8 cellular contexts compared by ENCODE assay signal in the genomic region with DNA sequence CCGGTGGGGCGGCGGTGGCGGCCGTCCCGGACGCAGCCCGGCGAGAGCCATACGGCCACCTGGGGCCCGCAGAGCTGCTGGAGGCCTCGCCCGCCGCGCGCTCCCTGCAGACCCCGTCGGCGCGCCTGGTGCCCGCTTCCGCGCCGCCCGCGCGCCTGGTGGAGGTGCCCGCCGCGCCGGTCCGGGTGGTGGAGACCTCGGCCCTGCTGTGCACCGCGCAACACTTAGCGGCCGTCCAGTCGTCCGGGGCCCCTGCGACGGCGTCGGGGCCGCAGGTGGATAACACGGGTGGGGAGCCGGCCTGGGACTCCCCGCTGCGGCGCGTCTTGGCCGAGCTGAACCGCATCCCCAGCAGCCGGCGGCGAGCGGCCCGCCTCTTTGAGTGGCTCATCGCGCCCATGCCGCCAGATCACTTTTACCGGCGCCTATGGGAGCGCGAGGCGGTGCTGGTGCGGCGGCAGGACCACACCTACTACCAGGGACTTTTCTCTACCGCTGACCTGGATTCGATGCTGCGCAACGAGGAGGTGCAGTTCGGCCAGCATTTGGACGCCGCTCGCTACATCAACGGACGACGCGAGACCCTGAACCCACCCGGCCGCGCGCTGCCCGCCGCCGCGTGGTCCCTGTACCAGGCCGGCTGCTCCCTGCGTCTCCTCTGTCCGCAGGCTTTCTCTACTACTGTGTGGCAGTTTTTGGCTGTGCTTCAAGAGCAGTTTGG. TPM values are rescaled to one million over a fixed set of nuclear protein-coding genes. Genes with fewer than 3 reads are reported as not detected.
DNase-seq lines count a peak whose midpoint lies in the region; ATAC-seq and TF ChIP-seq lines count a peak whose summit lies in the region.

No MANE protein-coding gene starts in this region.

- H3K27me3 Mint-ChIP-seq in activated naive CD8-positive, alpha-beta T cell = no peaks in the 10 kb centered on the region

- H3K4me3 ChIP-seq in SJSA1 (peak overlapping the region; percentile 66), left ventricle myocardium inferior (peak overlapping the region; percentile 84), retinal pigment epithelial cell (ENCODE audit: low read length) (peak overlapping the region; percentile 61)

- peaks cover 51% of the 10 kb centered on the region for H3K4me1 Mint-ChIP-seq in activated naive CD8-positive, alpha-beta T cell (ENCODE audit: low read depth)

- no peak overlapping the region for H3K27ac ChIP-seq in SJSA1
- H3K27ac ChIP-seq in left ventricle myocardium inferior (replicated peaks) = peak overlapping the region; percentile 96

- H3K4me3 Mint-ChIP-seq in activated naive CD8-positive, alpha-beta T cell = peak overlapping the region; percentile 86

- ATAC-seq in GM21447 (IDR thresholded peaks at IDR 0.05; ENCODE audit: unreplicated experiment) = peak; percentile 47

- H3K4me1 ChIP-seq in SJSA1 (replicated peaks) (peaks cover 18% of the 10 kb centered on the region), left ventricle myocardium inferior (peaks cover 48% of the 10 kb centered on the region)

- intact Hi-C loops in left ventricle myocardium inferior (cut with micrococcal nuclease) = no loop called here

- no peaks in the 10 kb centered on the region for H3K9me3 Mint-ChIP-seq in activated naive CD8-positive, alpha-beta T cell (ENCODE audit: low read depth)

- H3K9me3 ChIP-seq in SJSA1 (replicated peaks) = no peaks in the 10 kb centered on the region
- no peaks in the 10 kb centered on the region for H3K9me3 ChIP-seq in left ventricle myocardium inferior (replicated peaks)

- H3K27ac Mint-ChIP-seq in activated naive CD8-positive, alpha-beta T cell = peak overlapping the region; percentile 64

- peak; percentile 14 for DNase-seq in DMS153 treated with DMSO at 0.1 percent for 48 hours (lab: John Stamatoyannopoulos, UW; ENCODE audit: unreplicated experiment)
- peak; percentile 52 for DNase-seq in HuH-7 (ENCODE audit: low spot score)
- DNase-seq in SJSA1 (ENCODE audit: low read depth in 1 of 2, low spot score in 2 of 2) = peak; percentile 63 to 66
- DNase-seq in left ventricle myocardium inferior = peak; percentile 55
- no peak for DNase-seq in retinal pigment epithelial cell (ENCODE audit: low read depth)
- DNase-seq in putamen (ENCODE audit: low spot score) = no peak

- H3K27me3 ChIP-seq in SJSA1 (replicated peaks) = no peaks in the 10 kb centered on the region
- no peaks in the 10 kb centered on the region for H3K27me3 ChIP-seq in left ventricle myocardium inferior (ENCODE audit: low read depth)

- no peak for TF ChIP-seq CTCF in left ventricle myocardium inferior (IDR thresholded peaks at IDR 0.05; ENCODE audit: borderline replicate concordance)
- TF ChIP-seq CTCF in retinal pigment epithelial cell (conservative IDR thresholded peaks at IDR 0.05; ENCODE audit: low read depth, low read length) = no peak

- H3K36me3 Mint-ChIP-seq in activated naive CD8-positive, alpha-beta T cell = peaks cover 10% of the 10 kb centered on the region

- H3K36me3 ChIP-seq in SJSA1 (peaks cover 27% of the 10 kb centered on the region), left ventricle myocardium inferior (peaks cover 14% of the 10 kb centered on the region)

RNA-seq across cellular contexts. Expression of a gene that starts 0.7 kb away (rescaled TPM):
- total RNA-seq in SJSA1 (2014; rRNA removed; shearing (Covaris generic)) = 15.0 and 17.2 TPM in 2 replicates
- 8.1 TPM for total RNA-seq in left ventricle myocardium inferior

RNA-seq across cellular contexts. Expression of a gene that starts 33.1 kb away (rescaled TPM):
- 11.1 and 11.4 TPM in 2 replicates for total RNA-seq in SJSA1 (2014; rRNA removed; shearing (Covaris generic))
- 32.1 TPM for total RNA-seq in left ventricle myocardium inferior

RNA-seq across cellular contexts. Expression of a gene that starts 45.5 kb away (rescaled TPM):
- total RNA-seq in SJSA1 (2014; rRNA removed; shearing (Covaris generic)) = 6.0 TPM in 2 replicates
- 20.3 TPM for total RNA-seq in left ventricle myocardium inferior

Comparison
In these comparisons a context has a peak if more than half of its experiments do, and no peak if none do; other contexts are left out.
1. DNase-seq: peak in DMS153 treated with DMSO at 0.1 percent for 48 hours (single experiment), HuH-7 (single experiment), SJSA1 (2 of 2) and left ventricle myocardium inferior (single experiment); none in retinal pigment epithelial cell (single experiment) and putamen (single experiment).
2. Peak in every context shown above with its lines, with median percentiles within 50 percentile points of each other: H3K4me3 ChIP-seq.